Comparison of ENCODE assay signal across 8 cellular contexts in genomic region chr11:47271328-47271727, GRCh38. TPM values are rescaled to one million over a fixed set of nuclear protein-coding genes. Genes with fewer than 3 reads are reported as not detected.
DNase-seq lines count a peak whose midpoint lies in the region; ATAC-seq and TF ChIP-seq lines count a peak whose summit lies in the region.

No MANE protein-coding gene starts in this region.

- H2BK12ac ChIP-seq in H9 (ENCODE audit: insufficient read length, low read depth, low read length): no peak overlapping the region

- H4K20me1 ChIP-seq in H9 (ENCODE audit: control insufficient read depth, insufficient read depth, insufficient read length): no peaks in the 10 kb centered on the region
- H4K20me1 ChIP-seq in SU-DHL-6 (ENCODE audit: low read depth, low read length): peaks cover 13% of the 10 kb centered on the region; the same call in 1 of the 2 replicates

- no peak overlapping the region for H2BK15ac ChIP-seq in H9 (ENCODE audit: low read depth, low read length)

- H2BK120ac ChIP-seq in H9 (ENCODE audit: low read depth, low read length, poor library complexity, severe bottlenecking): no peak overlapping the region

- peaks cover 15 to 22% (median 18%) of the 10 kb centered on the region in 3 experiments; a peak in 6 of 7 replicates for H3K36me3 Mint-ChIP-seq in H9 (ENCODE audit: insufficient read depth in 1 of 3, low read depth in 3 of 3)

- H3K4me3 ChIP-seq in SU-DHL-6 (ENCODE audit: insufficient read depth, low read length, poor library complexity, severe bottlenecking): peak overlapping the region; percentile 76
- H3K4me3 ChIP-seq in fibroblast of the aortic adventitia (ENCODE audit: low read depth, low read length): peak overlapping the region; percentile 84

- no peak overlapping the region for H3T11ph ChIP-seq in H9 (ENCODE audit: low read length)

- ATAC-seq in HG02588 (IDR thresholded peaks at IDR 0.05; ENCODE audit: unreplicated experiment): no peak

- H3K79me1 ChIP-seq in H9 (ENCODE audit: insufficient read depth, low read depth, low read length, poor library complexity, severe bottlenecking): no peaks in the 10 kb centered on the region

- H3K9me3 ChIP-seq in H9 (ENCODE audit: control insufficient read depth, low read depth, low read length) (no peaks in the 10 kb centered on the region), SU-DHL-6 (ENCODE audit: insufficient read depth, low read length) (no peaks in the 10 kb centered on the region)

- no peak overlapping the region for H2AK5ac ChIP-seq in H9 (ENCODE audit: insufficient read length, low read length)

- no peak overlapping the region for H4K91ac ChIP-seq in H9 (ENCODE audit: insufficient read length, low read depth, low read length)

- no peak overlapping the region for H4K5ac ChIP-seq in H9 (ENCODE audit: insufficient read length, low read depth, low read length)

- H3K4me2 ChIP-seq in H9 (ENCODE audit: insufficient read depth, insufficient read length, low read length) (peak overlapping the region; percentile 99), SU-DHL-6 (ENCODE audit: low read depth, low read length, poor library complexity, severe bottlenecking) (peak overlapping the region; percentile 74)

- H3K4ac ChIP-seq in H9 (ENCODE audit: low read depth, low read length): no peak overlapping the region

- H2BK5ac ChIP-seq in H9 (ENCODE audit: insufficient read length, low read length): no peak overlapping the region

- no peak overlapping the region for H3K23ac ChIP-seq in H9 (ENCODE audit: insufficient read length, low read depth, low read length)

- H3K36me3 ChIP-seq in SU-DHL-6 (ENCODE audit: low read length): 0 out of 2 replicates have a peak, but pooled peaks cover 3% of the 10 kb centered on the region

- H3K27me3 Mint-ChIP-seq in H9 (ENCODE audit: low read depth): no peaks in the 10 kb centered on the region

- H4K8ac ChIP-seq in H9 (replicated peaks; ENCODE audit: insufficient read length, low read depth, low read length): no peak overlapping the region

- peaks cover 36 to 45% of the 10 kb centered on the region in 2 experiments for H3K4me1 Mint-ChIP-seq in H9

- H3K27ac Mint-ChIP-seq in H9: no peak overlapping the region

- H3K56ac ChIP-seq in H9 (ENCODE audit: insufficient read length, low read depth, low read length): no peak overlapping the region

- no peak overlapping the region for H3K14ac ChIP-seq in H9 (ENCODE audit: insufficient read depth, low read length)

- DNase-seq in H9: no peak
- DNase-seq in fibroblast of the aortic adventitia (ENCODE audit: low read depth): no peak
- peak; percentile 32 for DNase-seq in stimulated activated CD8-positive, alpha-beta memory T cell treated with anti-CD3 and anti-CD28 coated beads, Interleukin-4, amount 100 ng/mL, for 48 hours
- no peak for DNase-seq in germinal center (ENCODE audit: low spot score)
- no peak for DNase-seq in effector CD4-positive, alpha-beta T cell
- no peak for DNase-seq in SW480 (ENCODE audit: low spot score)

- WGBS in H9 (ENCODE audit: extremely low coverage, insufficient read length, low lambda C conversion rate): no CpG with 5 or more reads among the region's 4 CpGs

- H3K27ac ChIP-seq in H9 (ENCODE audit: insufficient read length, low read depth, low read length): no peak overlapping the region
- peak overlapping the region; percentile 39; the same call in 1 of the 2 replicates for H3K27ac ChIP-seq in SU-DHL-6 (ENCODE audit: low read depth, low read length)

- peaks cover 7% of the 10 kb centered on the region; the same call in 1 of the 2 replicates for H3K4me1 ChIP-seq in H9 (ENCODE audit: insufficient read depth, low read length)

- H3K23me2 ChIP-seq in H9 (ENCODE audit: insufficient read length, low read depth, low read length, poor library complexity, severe bottlenecking): peaks cover 13% of the 10 kb centered on the region

- no peaks in the 10 kb centered on the region for H3K9me3 Mint-ChIP-seq in H9

- H3K4me3 Mint-ChIP-seq in H9: peak overlapping the region; percentile 84 to 87

- H3K27me3 ChIP-seq in H9 (ENCODE audit: insufficient read depth, low read length) (no peaks in the 10 kb centered on the region), SU-DHL-6 (ENCODE audit: low read length) (no peaks in the 10 kb centered on the region)

- TF ChIP-seq CTCF in H9 (conservative IDR thresholded peaks at IDR 0.05) (no peak), SU-DHL-6 (IDR thresholded peaks at IDR 0.05; ENCODE audit: insufficient read depth, low read length, poor library complexity, severe bottlenecking) (no peak), fibroblast of the aortic adventitia (IDR thresholded peaks at IDR 0.05; ENCODE audit: insufficient read depth, low read length) (no peak)

- H2AFZ ChIP-seq in H9 (ENCODE audit: low read length) (no peak overlapping the region), SU-DHL-6 (ENCODE audit: low read depth, low read length, severe bottlenecking) (no peak overlapping the region)

- H3K9ac ChIP-seq in H9 (ENCODE audit: extremely low read depth, insufficient read length, low read length) (no peak overlapping the region), SU-DHL-6 (ENCODE audit: low read length) (peak overlapping the region; percentile 65)

- H3K9me2 ChIP-seq in SU-DHL-6 (replicated peaks; ENCODE audit: insufficient read depth, low read length): no peaks in the 10 kb centered on the region

- H3K79me2 ChIP-seq in H9 (ENCODE audit: insufficient read depth, low read length): peaks cover 12% of the 10 kb centered on the region; the same call in 1 of the 2 replicates
- peaks cover 45% of the 10 kb centered on the region for H3K79me2 ChIP-seq in SU-DHL-6 (ENCODE audit: insufficient read depth, low read length)

- H2BK20ac ChIP-seq in H9 (ENCODE audit: low read depth, low read length, poor library complexity, severe bottlenecking): no peak overlapping the region

- H3K18ac ChIP-seq in H9 (ENCODE audit: insufficient read length, low read depth, low read length): no peak overlapping the region

- peaks cover 24% of the 10 kb centered on the region for H3F3A ChIP-seq in SU-DHL-6 (ENCODE audit: insufficient read depth)

RNA-seq across cellular contexts. Expression of gene MADD, which starts 1.4 kb away (rescaled TPM):
- total RNA-seq in H9 (2021) (36.9 and 41.0 TPM in 2 replicates), fibroblast of the aortic adventitia (ENCODE audit: low replicate concordance) (23.7 and 31.5 TPM in 2 replicates)

RNA-seq across cellular contexts. Expression of gene NR1H3, which starts 13.5 kb away (rescaled TPM):
- 25.2 and 26.3 TPM in 2 replicates for total RNA-seq in H9 (2021)
- total RNA-seq in fibroblast of the aortic adventitia (ENCODE audit: low replicate concordance): 8.8 and 22.0 TPM in 2 replicates

RNA-seq across cellular contexts. Expression of gene ACP2, which starts 22.7 kb away (rescaled TPM):
- total RNA-seq in H9 (2021) (29.3 and 29.5 TPM in 2 replicates), fibroblast of the aortic adventitia (ENCODE audit: low replicate concordance) (8.4 and 24.9 TPM in 2 replicates)

RNA-seq across cellular contexts. Expression of gene DDB2, which starts 56.6 kb away (rescaled TPM):
- total RNA-seq in H9 (2021): 65.0 and 67.0 TPM in 2 replicates
- 47.2 and 99.4 TPM in 2 replicates for total RNA-seq in fibroblast of the aortic adventitia (ENCODE audit: low replicate concordance)
